ENCODE assay signal across 1 cellular context in genomic region chr5:169006878-169007790, GRCh38.
TF ChIP-seq lines count a peak whose summit lies in the region.

No MANE protein-coding gene starts in this region.

TF ChIP-seq in A549, 52 proteins besides CTCF, POLR2A, EP300 and RAD21 (continued from another document):
- no peak for TF ChIP-seq BCL3 (IDR thresholded peaks at IDR 0.05)
- no peak for TF ChIP-seq FOSB (CRISPR knock-in tag; IDR thresholded peaks at IDR 0.05)
- TF ChIP-seq FOXS1 (CRISPR knock-in tag; IDR thresholded peaks at IDR 0.05): no peak
- TF ChIP-seq POLR2AphosphoS2 (conservative IDR thresholded peaks at IDR 0.05; ENCODE audit: low read length): no peak
- TF ChIP-seq, protein P1, sequence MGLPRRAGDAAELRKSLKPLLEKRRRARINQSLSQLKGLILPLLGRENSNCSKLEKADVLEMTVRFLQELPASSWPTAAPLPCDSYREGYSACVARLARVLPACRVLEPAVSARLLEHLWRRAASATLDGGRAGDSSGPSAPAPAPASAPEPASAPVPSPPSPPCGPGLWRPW (IDR thresholded peaks at IDR 0.05): no peak
- no peak for TF ChIP-seq HOXB13 (CRISPR knock-in tag; IDR thresholded peaks at IDR 0.05; ENCODE audit: low read depth)
- TF ChIP-seq CHD2 (IDR thresholded peaks at IDR 0.05; ENCODE audit: low read length, partially characterized antibody): no peak
- TF ChIP-seq FOSL2 (IDR thresholded peaks at IDR 0.05): peak; percentile 80
- peak; percentile 83 for TF ChIP-seq FOSL2 (CRISPR knock-in tag; IDR thresholded peaks at IDR 0.05)
- TF ChIP-seq KDM1A (IDR thresholded peaks at IDR 0.05; ENCODE audit: low read depth): no peak
- TF ChIP-seq NFE2L2 (conservative IDR thresholded peaks at IDR 0.05; ENCODE audit: low read length): no peak
- TF ChIP-seq ZC3H11A (IDR thresholded peaks at IDR 0.05): no peak
- TF ChIP-seq RARB (CRISPR knock-in tag; IDR thresholded peaks at IDR 0.05): no peak
- no peak for TF ChIP-seq NPAS2 (CRISPR knock-in tag; IDR thresholded peaks at IDR 0.05; ENCODE audit: borderline replicate concordance)
- no peak for TF ChIP-seq PBX3 (IDR thresholded peaks at IDR 0.05)
- no peak for TF ChIP-seq E2F6 (IDR thresholded peaks at IDR 0.05; ENCODE audit: borderline replicate concordance, low read depth)
- TF ChIP-seq USF2 (IDR thresholded peaks at IDR 0.05): no peak
- no peak for TF ChIP-seq PHF8 (IDR thresholded peaks at IDR 0.05; ENCODE audit: borderline replicate concordance, low read depth)
- TF ChIP-seq JUN (IDR thresholded peaks at IDR 0.05): no peak
- no peak for TF ChIP-seq HEYL (CRISPR knock-in tag; IDR thresholded peaks at IDR 0.05)
- peak; percentile 8; the same call in 1 of the 3 replicates for TF ChIP-seq SMC3 (IDR thresholded peaks at IDR 0.05)
- TF ChIP-seq EHMT2 (IDR thresholded peaks at IDR 0.05; ENCODE audit: low read depth): no peak
- TF ChIP-seq, protein P2, sequence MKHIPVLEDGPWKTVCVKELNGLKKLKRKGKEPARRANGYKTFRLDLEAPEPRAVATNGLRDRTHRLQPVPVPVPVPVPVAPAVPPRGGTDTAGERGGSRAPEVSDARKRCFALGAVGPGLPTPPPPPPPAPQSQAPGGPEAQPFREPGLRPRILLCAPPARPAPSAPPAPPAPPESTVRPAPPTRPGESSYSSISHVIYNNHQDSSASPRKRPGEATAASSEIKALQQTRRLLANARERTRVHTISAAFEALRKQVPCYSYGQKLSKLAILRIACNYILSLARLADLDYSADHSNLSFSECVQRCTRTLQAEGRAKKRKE (CRISPR knock-in tag; IDR thresholded peaks at IDR 0.05; ENCODE audit: low read depth): no peak
- no peak for TF ChIP-seq TP53 (CRISPR knock-in tag; IDR thresholded peaks at IDR 0.05)
- peak; percentile 58; the same call in 1 of the 2 replicates for TF ChIP-seq GATA3 (IDR thresholded peaks at IDR 0.05; ENCODE audit: borderline replicate concordance)
- TF ChIP-seq ZSCAN20 (CRISPR knock-in tag; IDR thresholded peaks at IDR 0.05): no peak
- TF ChIP-seq MAX (IDR thresholded peaks at IDR 0.05): 0 out of 2 replicates have a peak, but pooled peaks have one; percentile 19
- TF ChIP-seq EHF (CRISPR knock-in tag; IDR thresholded peaks at IDR 0.05): no peak
- no peak for TF ChIP-seq CBX2 (IDR thresholded peaks at IDR 0.05; ENCODE audit: borderline replicate concordance, low read depth)
- no peak for TF ChIP-seq CHD4 (IDR thresholded peaks at IDR 0.05; ENCODE audit: borderline replicate concordance)
- no peak for TF ChIP-seq KDM5A (IDR thresholded peaks at IDR 0.05)
- no peak for TF ChIP-seq BHLHE40 (IDR thresholded peaks at IDR 0.05; ENCODE audit: low read depth, low read length)
- no peak for TF ChIP-seq HOXB5 (CRISPR knock-in tag; IDR thresholded peaks at IDR 0.05)
